8 cellular contexts compared by ENCODE assay signal in genomic region chr11:62665630-62666258, GRCh38. TPM values are rescaled to one million over a fixed set of nuclear protein-coding genes. Genes with fewer than 3 reads are reported as not detected.
DNase-seq lines count a peak whose midpoint lies in the region; ATAC-seq lines count a peak whose summit lies in the region.

No MANE protein-coding gene starts in this region.

- CTCF ChIA-PET in activated CD8-positive, alpha-beta memory T cell treated with anti-CD3 and anti-CD28 coated beads, Interleukin-2, amount 10 ng/mL, durations not matched to agents 7 days and 5 days (lab: Charles Lee) = interaction anchor here (0.6 to 3.2 kb wide), 21 partner anchors 9 to 216 kb away, joined by 3 to 21 read pairs (median 6); partner anchors contain the start of genes B3GAT3, GANAB, HNRNPUL2 and INTS5

- H3K9me3 ChIP-seq in endocrine pancreas (ENCODE audit: control insufficient read depth, low read length) (no peaks in the 10 kb centered on the region), mucosa of stomach (ENCODE audit: control insufficient read depth, low read length) (no peaks in the 10 kb centered on the region)

- H3K9ac ChIP-seq in endocrine pancreas (ENCODE audit: control insufficient read depth, insufficient read depth, low read length) (peak overlapping the region; percentile 60), mucosa of stomach (ENCODE audit: low read length) (peak overlapping the region; percentile 79)

- DNase-seq in DMS53 (lab: John Stamatoyannopoulos, UW) (peak; percentile 74), H4 (ENCODE audit: low spot score) (peak; percentile 48), NAMALWA (ENCODE audit: low spot score) (peak; percentile 58)
- DNase-seq in activated CD8-positive, alpha-beta memory T cell treated with anti-CD3 and anti-CD28 coated beads, Interleukin-2, amount 10 ng/mL, durations not matched to agents 7 days and 5 days = peak; percentile 80

- no peaks in the 10 kb centered on the region for H3K27me3 ChIP-seq in endocrine pancreas (ENCODE audit: control insufficient read depth, insufficient read depth, low read length)
- no peaks in the 10 kb centered on the region for H3K27me3 ChIP-seq in mucosa of stomach (ENCODE audit: control insufficient read depth, insufficient read depth, low read length)

- peak; percentile 34 for ATAC-seq in activated CD8-positive, alpha-beta memory T cell treated with anti-CD3 and anti-CD28 coated beads, Interleukin-2, amount 10 ng/mL, durations not matched to agents 7 days and 5 days
- ATAC-seq in HG02870 (IDR thresholded peaks at IDR 0.05; ENCODE audit: unreplicated experiment) = no peak

- H3K36me3 ChIP-seq in endocrine pancreas (ENCODE audit: control insufficient read depth, insufficient read depth, low read length) (no peaks in the 10 kb centered on the region), mucosa of stomach (ENCODE audit: control insufficient read depth, insufficient read depth, low read length) (peaks cover 11% of the 10 kb centered on the region)

- H3K27ac Mint-ChIP-seq in activated CD8-positive, alpha-beta memory T cell treated with anti-CD3 and anti-CD28 coated beads, Interleukin-2, amount 10 ng/mL, durations not matched to agents 7 days and 5 days = peak overlapping the region; percentile 95
- H3K27ac Mint-ChIP-seq in stimulated activated naive CD8-positive, alpha-beta T cell treated with anti-CD3 and anti-CD28 coated beads, Interleukin-15, Interleukin-2, amounts not matched to agents 100 ng/mL and 50 ng/mL, for 24 hours = peak overlapping the region; percentile 98

- H3K4me3 ChIP-seq in endocrine pancreas (ENCODE audit: control insufficient read depth, insufficient read depth, low read length) (peak overlapping the region; percentile 71), mucosa of stomach (ENCODE audit: low read length) (peak overlapping the region; percentile 96)

- H3K4me3 Mint-ChIP-seq in activated CD8-positive, alpha-beta memory T cell treated with anti-CD3 and anti-CD28 coated beads, Interleukin-2, amount 10 ng/mL, durations not matched to agents 7 days and 5 days = peak overlapping the region; percentile 97
- peak overlapping the region; percentile 96 for H3K4me3 Mint-ChIP-seq in stimulated activated naive CD8-positive, alpha-beta T cell treated with anti-CD3 and anti-CD28 coated beads, Interleukin-15, Interleukin-2, amounts not matched to agents 100 ng/mL and 50 ng/mL, for 24 hours

- no peaks in the 10 kb centered on the region for H3K9me3 Mint-ChIP-seq in activated CD8-positive, alpha-beta memory T cell treated with anti-CD3 and anti-CD28 coated beads, Interleukin-2, amount 10 ng/mL, durations not matched to agents 7 days and 5 days (ENCODE audit: low read depth)
- H3K9me3 Mint-ChIP-seq in stimulated activated naive CD8-positive, alpha-beta T cell treated with anti-CD3 and anti-CD28 coated beads, Interleukin-15, Interleukin-2, amounts not matched to agents 100 ng/mL and 50 ng/mL, for 24 hours = no peaks in the 10 kb centered on the region

- H3K36me3 Mint-ChIP-seq in activated CD8-positive, alpha-beta memory T cell treated with anti-CD3 and anti-CD28 coated beads, Interleukin-2, amount 10 ng/mL, durations not matched to agents 7 days and 5 days = peaks cover 43% of the 10 kb centered on the region
- H3K36me3 Mint-ChIP-seq in stimulated activated naive CD8-positive, alpha-beta T cell treated with anti-CD3 and anti-CD28 coated beads, Interleukin-15, Interleukin-2, amounts not matched to agents 100 ng/mL and 50 ng/mL, for 24 hours (ENCODE audit: low read depth) = peaks cover 67% of the 10 kb centered on the region

- H3K4me1 ChIP-seq in endocrine pancreas (ENCODE audit: control insufficient read depth, insufficient read depth, low read length) (no peaks in the 10 kb centered on the region), mucosa of stomach (ENCODE audit: control insufficient read depth, insufficient read depth, low read length) (peaks cover 36% of the 10 kb centered on the region)

- H3K27me3 Mint-ChIP-seq in activated CD8-positive, alpha-beta memory T cell treated with anti-CD3 and anti-CD28 coated beads, Interleukin-2, amount 10 ng/mL, durations not matched to agents 7 days and 5 days = no peaks in the 10 kb centered on the region
- H3K27me3 Mint-ChIP-seq in stimulated activated naive CD8-positive, alpha-beta T cell treated with anti-CD3 and anti-CD28 coated beads, Interleukin-15, Interleukin-2, amounts not matched to agents 100 ng/mL and 50 ng/mL, for 24 hours = no peaks in the 10 kb centered on the region

- H3K4me1 Mint-ChIP-seq in activated CD8-positive, alpha-beta memory T cell treated with anti-CD3 and anti-CD28 coated beads, Interleukin-2, amount 10 ng/mL, durations not matched to agents 7 days and 5 days = peaks cover 43% of the 10 kb centered on the region
- peaks cover 56% of the 10 kb centered on the region for H3K4me1 Mint-ChIP-seq in stimulated activated naive CD8-positive, alpha-beta T cell treated with anti-CD3 and anti-CD28 coated beads, Interleukin-15, Interleukin-2, amounts not matched to agents 100 ng/mL and 50 ng/mL, for 24 hours (ENCODE audit: low read depth)

RNA-seq across cellular contexts. Expression of gene CSKMT, which starts 0.6 kb away (rescaled TPM):
- total RNA-seq in H4 (2014; rRNA removed; shearing (Covaris generic)) = 7.0 and 8.4 TPM in 2 replicates
- total RNA-seq in activated CD8-positive, alpha-beta memory T cell treated with anti-CD3 and anti-CD28 coated beads, Interleukin-2, amount 10 ng/mL, durations not matched to agents 7 days and 5 days = 10 to 100 TPM; 23.7 to 31.0 TPM

RNA-seq across cellular contexts. Expression of gene C11orf98, which starts 0.7 kb away (rescaled TPM):
- 100 and 130 TPM in 2 replicates for total RNA-seq in H4 (2014; rRNA removed; shearing (Covaris generic))
- 100 to 1,000 TPM; 130 to 131 TPM for total RNA-seq in activated CD8-positive, alpha-beta memory T cell treated with anti-CD3 and anti-CD28 coated beads, Interleukin-2, amount 10 ng/mL, durations not matched to agents 7 days and 5 days

RNA-seq across cellular contexts. Expression of gene UQCC3, which starts 5.7 kb away (rescaled TPM):
- 9.1 and 12.2 TPM in 2 replicates for total RNA-seq in H4 (2014; rRNA removed; shearing (Covaris generic))
- 1 to 10 TPM; 7.2 to 9.0 TPM for total RNA-seq in activated CD8-positive, alpha-beta memory T cell treated with anti-CD3 and anti-CD28 coated beads, Interleukin-2, amount 10 ng/mL, durations not matched to agents 7 days and 5 days

RNA-seq across cellular contexts. Expression of gene LBHD1, which starts 6.3 kb away (rescaled TPM):
- total RNA-seq in H4 (2014; rRNA removed; shearing (Covaris generic)) = 3.7 and 5.1 TPM in 2 replicates
- 10 to 100 TPM; 17.7 to 27.5 TPM for total RNA-seq in activated CD8-positive, alpha-beta memory T cell treated with anti-CD3 and anti-CD28 coated beads, Interleukin-2, amount 10 ng/mL, durations not matched to agents 7 days and 5 days

RNA-seq across cellular contexts. Expression of gene INTS5, which starts 12.6 kb away (rescaled TPM):
- total RNA-seq in H4 (2014; rRNA removed; shearing (Covaris generic)) = 14.5 and 16.0 TPM in 2 replicates
- 10 to 100 TPM; 27.9 to 35.7 TPM for total RNA-seq in activated CD8-positive, alpha-beta memory T cell treated with anti-CD3 and anti-CD28 coated beads, Interleukin-2, amount 10 ng/mL, durations not matched to agents 7 days and 5 days
